In the genomic region with DNA sequence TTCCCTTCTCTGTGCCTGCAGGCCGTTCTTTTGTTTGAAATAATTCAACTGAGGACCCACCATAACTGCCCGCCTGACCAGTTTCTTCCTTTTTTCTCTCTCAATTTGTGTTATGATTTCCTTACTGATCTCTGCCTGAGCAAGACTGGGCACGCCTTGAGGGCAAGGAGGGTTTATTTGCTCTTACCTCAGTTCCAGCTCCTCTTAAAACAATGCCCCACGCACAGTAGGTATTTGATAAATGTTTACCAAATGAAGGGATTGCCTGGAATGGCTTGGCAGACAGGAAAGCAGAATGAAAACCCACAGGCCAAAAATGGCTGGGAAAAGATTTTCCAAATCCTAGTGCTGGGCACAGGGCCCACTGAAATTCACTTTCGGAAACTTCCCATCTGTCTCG, we compare ENCODE assay signal across 19 cellular contexts. TPM values are rescaled to one million over a fixed set of nuclear protein-coding genes. Genes with fewer than 3 reads are reported as not detected.
DNase-seq lines count a peak whose midpoint lies in the region; ATAC-seq and TF ChIP-seq lines count a peak whose summit lies in the region.
"Not testable (repeated sequence)": the region's sequence is repeated elsewhere in the genome, so short reads cannot be mapped to it uniquely, and the experiment has no call there.
"Had no signal": no experiment of that assay in that cellular context is flagged by ENCODE, and none has a peak within 500 bp of the region (broad histone marks: within the 10 kb centered on the region; RNA-seq: fewer than 3 reads in every experiment).

No MANE protein-coding gene starts in this region.

- H3K27me3 Mint-ChIP-seq in GM23338 (ENCODE audit: insufficient read depth, low read depth, poor library complexity); activated CD4-positive, alpha-beta T cell treated with anti-CD3 and anti-CD28 coated beads for 36 hours; MCF 10A (ENCODE audit: insufficient read depth, unreplicated experiment); glutamatergic neuron (ENCODE audit: unreplicated experiment): not testable (repeated sequence)

- not testable (repeated sequence) for H3K9me2 ChIP-seq in GM23338 (ENCODE audit: insufficient read depth)

- not testable (repeated sequence) for H3K4me3 Mint-ChIP-seq in GM23338; activated CD4-positive, alpha-beta T cell treated with anti-CD3 and anti-CD28 coated beads for 36 hours; MCF 10A (ENCODE audit: unreplicated experiment); glutamatergic neuron (ENCODE audit: unreplicated experiment)

- H3K36me3 Mint-ChIP-seq in GM23338 (ENCODE audit: low read depth); activated CD4-positive, alpha-beta T cell treated with anti-CD3 and anti-CD28 coated beads for 36 hours (ENCODE audit: low read depth); MCF 10A (ENCODE audit: insufficient read depth, unreplicated experiment); glutamatergic neuron (ENCODE audit: unreplicated experiment): not testable (repeated sequence)

- not testable (repeated sequence) for H3K4me1 ChIP-seq in GM23338 (ENCODE audit: insufficient read depth); testis

- H3K4me3 ChIP-seq in GM23338, testis: not testable (repeated sequence)

- not testable (repeated sequence) for H3K79me2 ChIP-seq in GM23338 (replicated peaks; ENCODE audit: insufficient read depth)

- POLR2A ChIA-PET in activated CD4-positive, alpha-beta T cell treated with anti-CD3 and anti-CD28 coated beads for 36 hours (lab: Charles Lee): not testable (repeated sequence)
- POLR2A ChIA-PET in MCF 10A (lab: Yijun Ruan, JAX): interaction anchor here (1.3 kb wide), 1 partner anchor 55 kb away, joined by 3 read pairs; no protein-coding TSS in a partner anchor

- H3K9me3 ChIP-seq in testis: not testable (repeated sequence)

- not testable (repeated sequence) for BruUV-seq in MCF 10A (replicated peaks; lab: Mats Ljungman, UMichigan)

- H4K20me1 ChIP-seq in GM23338 (replicated peaks; ENCODE audit: insufficient read depth): not testable (repeated sequence)

- ATAC-seq in GM23338; activated CD4-positive, alpha-beta T cell treated with anti-CD3 and anti-CD28 coated beads for 36 hours: not testable (repeated sequence)

- H2AFZ ChIP-seq in GM23338: not testable (repeated sequence)

- intact Hi-C loops in activated CD4-positive, alpha-beta T cell treated with anti-CD3 and anti-CD28 coated beads for 36 hours (cut with DNase I, micrococcal nuclease); MCF 10A (cut with micrococcal nuclease); testis (cut with DNase I; ENCODE audit: low total_unique reads): not testable (repeated sequence)

- not testable (repeated sequence) for H3K27ac ChIP-seq in GM23338 (ENCODE audit: low read depth); testis

- H3K4me1 Mint-ChIP-seq in GM23338 (peaks cover 13% of the 10 kb centered on the region), MCF 10A (ENCODE audit: insufficient read depth, unreplicated experiment) (peaks cover 24% of the 10 kb centered on the region)
- H3K4me1 Mint-ChIP-seq in activated CD4-positive, alpha-beta T cell treated with anti-CD3 and anti-CD28 coated beads for 36 hours: peaks cover 11% of the 10 kb centered on the region
- H3K4me1 Mint-ChIP-seq in glutamatergic neuron (ENCODE audit: low read depth, unreplicated experiment): not testable (repeated sequence)

- not testable (repeated sequence) for H3F3A ChIP-seq in GM23338 (replicated peaks; ENCODE audit: low read depth)

- CTCF ChIA-PET in activated CD4-positive, alpha-beta T cell treated with anti-CD3 and anti-CD28 coated beads for 36 hours (lab: Charles Lee); MCF 10A (lab: Yijun Ruan, JAX): not testable (repeated sequence)

- H3K36me3 ChIP-seq in GM23338 (ENCODE audit: insufficient read depth); testis (ENCODE audit: low read depth, missing control alignments): not testable (repeated sequence)

- not testable (repeated sequence) for TF ChIP-seq POLR2A in testis (IDR thresholded peaks at IDR 0.05)

- DNase-seq in GM23338 (ENCODE audit: low spot score); activated CD4-positive, alpha-beta T cell treated with anti-CD3 and anti-CD28 coated beads for 36 hours; glutamatergic neuron: not testable (repeated sequence)
- DNase-seq in NCI-H69 (lab: John Stamatoyannopoulos, UW) (peak; percentile 9), MCF 10A (ENCODE audit: unreplicated experiment) (peak; percentile 46), testis (peak; percentile 4)

- H3K9me3 Mint-ChIP-seq in GM23338; activated CD4-positive, alpha-beta T cell treated with anti-CD3 and anti-CD28 coated beads for 36 hours (ENCODE audit: low read depth); MCF 10A (ENCODE audit: unreplicated experiment); glutamatergic neuron (ENCODE audit: unreplicated experiment): not testable (repeated sequence)

- not testable (repeated sequence) for H3K4me2 ChIP-seq in GM23338

- not testable (repeated sequence) for TF ChIP-seq CTCF in GM23338 (conservative IDR thresholded peaks at IDR 0.05; ENCODE audit: low read depth in 2 of 2); MCF 10A (IDR thresholded peaks at IDR 0.05; ENCODE audit: unreplicated experiment); glutamatergic neuron (IDR thresholded peaks at IDR 0.05; ENCODE audit: partially characterized antibody, unreplicated experiment); testis (IDR thresholded peaks at IDR 0.05)

- H3K27me3 ChIP-seq in GM23338 (ENCODE audit: insufficient read depth); testis: not testable (repeated sequence)

- H3K27ac Mint-ChIP-seq in GM23338 (peak overlapping the region; percentile 53), MCF 10A (ENCODE audit: low read depth, unreplicated experiment) (peak overlapping the region; percentile 75), glutamatergic neuron (ENCODE audit: unreplicated experiment) (peak overlapping the region; percentile 59)
- peak overlapping the region; percentile 24 for H3K27ac Mint-ChIP-seq in activated CD4-positive, alpha-beta T cell treated with anti-CD3 and anti-CD28 coated beads for 36 hours

- WGBS in testis, 2 donors: 84 to 88% methylated on average over 5 to 6 of the region's 6 CpGs

RNA-seq across cellular contexts. Expression of gene MICB, which starts 10.3 kb away (rescaled TPM):
- 20.8 and 23.8 TPM in 2 replicates for total RNA-seq in GM23338 (2014; rRNA removed; shearing (Covaris generic))
- polyA plus RNA-seq in GM23338 (2016; fragmentation: Nextera tagmentation; extraction: Ambion mirVana) (8.8 and 9.2 TPM in 2 replicates), testis (ENCODE audit: insufficient read depth, low read depth, low replicate concordance) (4.1 TPM)
- total RNA-seq in activated CD4-positive, alpha-beta T cell treated with anti-CD3 and anti-CD28 coated beads for 36 hours: 10 to 100 TPM; 19.6 to 19.7 TPM
- total RNA-seq in MCF 10A (2022) (4.3 and 7.6 TPM in 2 replicates), glutamatergic neuron (ENCODE audit: unreplicated experiment) (3.6 TPM), testis (1 to 10 TPM; 4.4 to 5.4 TPM)
- total RNA-seq: HT1080 had no signal

RNA-seq across cellular contexts. Expression of gene MCCD1, which starts 41.1 kb away (rescaled TPM):
- not detected in 2 replicates for total RNA-seq in GM23338 (2014; rRNA removed; shearing (Covaris generic))
- not detected in 2 replicates for polyA plus RNA-seq in GM23338 (2016; fragmentation: Nextera tagmentation; extraction: Ambion mirVana)
- not detected for total RNA-seq in activated CD4-positive, alpha-beta T cell treated with anti-CD3 and anti-CD28 coated beads for 36 hours
- not detected in 2 replicates for total RNA-seq in MCF 10A (2022)
- total RNA-seq in glutamatergic neuron (ENCODE audit: unreplicated experiment): not detected
- total RNA-seq in testis: not detected
- polyA plus RNA-seq in testis (ENCODE audit: insufficient read depth, low read depth, low replicate concordance): not detected
- total RNA-seq: A172; CD4-positive, alpha-beta T cell; H7; HFFc6; HT1080; K562; LHCN-M2; PC-9; Right ventricle myocardium superior; RPMI7951; SJSA1 had no signal
- polyA plus RNA-seq: BJ, HepG2, K562 had no signal

RNA-seq across cellular contexts. Expression of gene DDX39B, which starts 54.1 kb away (rescaled TPM):
- total RNA-seq in GM23338 (2014; rRNA removed; shearing (Covaris generic)): 849 and 866 TPM in 2 replicates
- polyA plus RNA-seq in GM23338 (2016; fragmentation: Nextera tagmentation; extraction: Ambion mirVana): 341 and 357 TPM in 2 replicates
- total RNA-seq in activated CD4-positive, alpha-beta T cell treated with anti-CD3 and anti-CD28 coated beads for 36 hours: 100 to 1,000 TPM; 517 to 569 TPM
- 551 and 565 TPM in 2 replicates for total RNA-seq in MCF 10A (2022)
- total RNA-seq in glutamatergic neuron (ENCODE audit: unreplicated experiment): 526 TPM
- 100 to 1,000 TPM; 312 to 360 TPM for total RNA-seq in testis
- polyA plus RNA-seq in testis (ENCODE audit: insufficient read depth, low read depth, low replicate concordance): 250 TPM

RNA-seq across cellular contexts. Expression of gene ATP6V1G2, which starts 58.7 kb away (rescaled TPM):
- 1.6 and 2.4 TPM in 2 replicates for total RNA-seq in GM23338 (2014; rRNA removed; shearing (Covaris generic))
- polyA plus RNA-seq in GM23338 (2016; fragmentation: Nextera tagmentation; extraction: Ambion mirVana) (2.2 and 2.7 TPM in 2 replicates), testis (ENCODE audit: insufficient read depth, low read depth, low replicate concordance) (4.7 TPM)
- total RNA-seq in activated CD4-positive, alpha-beta T cell treated with anti-CD3 and anti-CD28 coated beads for 36 hours: 1 to 10 TPM; 1.9 to 2.1 TPM
- total RNA-seq in MCF 10A (2022) (1.2 and 2.4 TPM in 2 replicates), glutamatergic neuron (ENCODE audit: unreplicated experiment) (95.6 TPM), testis (1 to 10 TPM; 3.3 to 6.9 TPM)

RNA-seq across cellular contexts. Expression of gene NFKBIL1, which starts 59.7 kb away (rescaled TPM):
- total RNA-seq in GM23338 (2014; rRNA removed; shearing (Covaris generic)): 10.1 and 12.3 TPM in 2 replicates
- 8.4 and 9.6 TPM in 2 replicates for polyA plus RNA-seq in GM23338 (2016; fragmentation: Nextera tagmentation; extraction: Ambion mirVana)
- 10 to 100 TPM; 18.1 to 19.0 TPM for total RNA-seq in activated CD4-positive, alpha-beta T cell treated with anti-CD3 and anti-CD28 coated beads for 36 hours
- total RNA-seq in MCF 10A (2022): 25.2 and 30.3 TPM in 2 replicates
- total RNA-seq in glutamatergic neuron (ENCODE audit: unreplicated experiment): 29.8 TPM
- total RNA-seq in testis: 10 to 100 TPM; 51.2 to 55.3 TPM
- 25.9 TPM for polyA plus RNA-seq in testis (ENCODE audit: insufficient read depth, low read depth, low replicate concordance)

Comparison
In these comparisons a context has a peak if more than half of its experiments do, and no peak if none do; other contexts are left out.
1. H3K27ac Mint-ChIP-seq: peak in every context shown above with its lines; median percentile 75 in MCF 10A; 59 in glutamatergic neuron; 53 in GM23338; 24 in activated CD4-positive, alpha-beta T cell treated with anti-CD3 and anti-CD28 coated beads for 36 hours.